Comparison of ENCODE assay signal across 19 cellular contexts in the genomic region with DNA sequence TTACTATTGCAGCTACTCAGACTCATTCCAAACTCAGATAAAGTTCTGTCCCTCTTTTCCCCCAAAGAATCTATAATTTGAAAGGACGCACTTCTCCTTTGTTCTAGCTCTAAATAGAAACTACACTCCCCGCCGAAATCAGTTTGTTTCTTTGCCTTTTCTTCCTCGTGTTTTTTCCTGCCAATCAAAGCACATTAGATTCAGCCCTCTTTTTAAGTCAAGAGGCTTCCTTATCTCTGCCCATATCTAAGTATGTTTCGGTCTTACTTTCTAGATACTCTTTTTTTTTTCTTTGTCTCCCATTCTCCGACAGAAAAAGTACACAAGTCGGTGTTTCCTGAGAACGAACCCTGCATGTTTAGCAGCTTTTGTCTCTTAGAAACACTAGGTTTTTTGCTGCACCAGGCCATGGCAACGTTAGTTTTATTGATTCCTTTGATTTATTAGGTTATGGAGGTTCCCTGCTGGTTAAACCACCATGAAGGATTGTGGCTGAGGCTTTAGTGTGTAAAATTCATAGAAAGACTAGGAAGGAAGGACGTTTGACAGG. TPM values are rescaled to one million over a fixed set of nuclear protein-coding genes. Genes with fewer than 3 reads are reported as not detected.
DNase-seq lines count a peak whose midpoint lies in the region; ATAC-seq and TF ChIP-seq lines count a peak whose summit lies in the region.
"Had no signal": no experiment of that assay in that cellular context is flagged by ENCODE, and none has a peak within 500 bp of the region (broad histone marks: within the 10 kb centered on the region; RNA-seq: fewer than 3 reads in every experiment).

No MANE protein-coding gene starts in this region.

- H3K27ac ChIP-seq in neural progenitor cell, result no peak overlapping the region
- H3K27ac ChIP-seq: hepatocyte had no signal

- H3K4me1 Mint-ChIP-seq in activated CD4-positive, alpha-beta T cell treated with anti-CD3 and anti-CD28 coated beads for 36 hours, result peaks cover 20% of the 10 kb centered on the region
- peaks cover 10% of the 10 kb centered on the region for H3K4me1 Mint-ChIP-seq in activated CD8-positive, alpha-beta T cell treated with anti-CD3 and anti-CD28 coated beads for 36 hours (ENCODE audit: low read depth)
- H3K4me1 Mint-ChIP-seq in neural progenitor cell, result no peaks in the 10 kb centered on the region

- H3K4me2 ChIP-seq in neural progenitor cell, result no peak overlapping the region
- H3K4me2 ChIP-seq: hepatocyte had no signal

- no peaks in the 10 kb centered on the region for H4K20me1 ChIP-seq in neural progenitor cell (ENCODE audit: low read depth)

- no peak overlapping the region for H3K9ac ChIP-seq in neural progenitor cell

- H3K9me3 Mint-ChIP-seq in activated CD4-positive, alpha-beta T cell treated with anti-CD3 and anti-CD28 coated beads for 36 hours (ENCODE audit: low read depth), result peaks cover 2% of the 10 kb centered on the region
- H3K9me3 Mint-ChIP-seq in activated CD8-positive, alpha-beta T cell treated with anti-CD3 and anti-CD28 coated beads for 36 hours, result peaks cover 3% of the 10 kb centered on the region
- H3K9me3 Mint-ChIP-seq in neural progenitor cell, result no peaks in the 10 kb centered on the region

- H3K9me3 ChIP-seq in neural progenitor cell (ENCODE audit: low read depth), result no peaks in the 10 kb centered on the region

- H3K27me3 Mint-ChIP-seq in activated CD4-positive, alpha-beta T cell treated with anti-CD3 and anti-CD28 coated beads for 36 hours, result no peaks in the 10 kb centered on the region
- H3K27me3 Mint-ChIP-seq in activated CD8-positive, alpha-beta T cell treated with anti-CD3 and anti-CD28 coated beads for 36 hours, result no peaks in the 10 kb centered on the region
- peaks cover 2% of the 10 kb centered on the region for H3K27me3 Mint-ChIP-seq in neural progenitor cell (ENCODE audit: insufficient read depth, low read depth)
- H3K27me3 Mint-ChIP-seq: stimulated activated naive CD8-positive, alpha-beta T cell treated with anti-CD3 and anti-CD28 coated beads, Interleukin-15, Interleukin-2, amounts not matched to agents 100 ng/mL and 50 ng/mL, for 24 hours had no signal

- H3K4me3 ChIP-seq in neural progenitor cell, result no peak overlapping the region
- H3K4me3 ChIP-seq: hepatocyte had no signal

- TF ChIP-seq CTCF in activated CD8-positive, alpha-beta T cell treated with anti-CD3 and anti-CD28 coated beads for 36 hours (IDR thresholded peaks at IDR 0.05), result no peak
- no peak for TF ChIP-seq CTCF in neural progenitor cell (IDR thresholded peaks at IDR 0.05)

- intact Hi-C loops in activated CD4-positive, alpha-beta T cell treated with anti-CD3 and anti-CD28 coated beads for 36 hours (cut with DNase I, micrococcal nuclease), result loop anchor here (1.0 to 10.0 kb wide), 9 partner anchors 8 to 320 kb away; a partner anchor contains a TSS
- intact Hi-C loops in activated CD8-positive, alpha-beta T cell treated with anti-CD3 and anti-CD28 coated beads for 36 hours (cut with micrococcal nuclease), result no loop called here

- no peaks in the 10 kb centered on the region for H3K36me3 ChIP-seq in neural progenitor cell

- CTCF ChIA-PET in activated CD4-positive, alpha-beta T cell treated with anti-CD3 and anti-CD28 coated beads for 36 hours (lab: Charles Lee), result interaction anchor here (0.5 to 1.7 kb wide), 14 partner anchors 11 to 228 kb away, joined by 3 to 14 read pairs (median 5); no protein-coding TSS in a partner anchor
- CTCF ChIA-PET in activated CD8-positive, alpha-beta T cell treated with anti-CD3 and anti-CD28 coated beads for 36 hours (lab: Charles Lee), result interaction anchor here (1.0 to 3.0 kb wide), 4 partner anchors 11 to 72 kb away, joined by 4 to 15 read pairs (median 6); a partner anchor contains a TSS

- ATAC-seq in activated CD4-positive, alpha-beta T cell treated with anti-CD3 and anti-CD28 coated beads for 36 hours, result peak; percentile 14
- ATAC-seq in HG02678 (IDR thresholded peaks at IDR 0.05; ENCODE audit: unreplicated experiment), result peak; percentile 26
- peak; percentile 9 for ATAC-seq in activated CD8-positive, alpha-beta T cell treated with anti-CD3 and anti-CD28 coated beads for 36 hours
- no peak for ATAC-seq in HG03442 (IDR thresholded peaks at IDR 0.05; ENCODE audit: unreplicated experiment)

- H3K36me3 Mint-ChIP-seq in activated CD4-positive, alpha-beta T cell treated with anti-CD3 and anti-CD28 coated beads for 36 hours (ENCODE audit: low read depth), result peaks cover 10% of the 10 kb centered on the region
- H3K36me3 Mint-ChIP-seq in activated CD8-positive, alpha-beta T cell treated with anti-CD3 and anti-CD28 coated beads for 36 hours (ENCODE audit: low read depth), result peaks cover 10% of the 10 kb centered on the region
- no peaks in the 10 kb centered on the region for H3K36me3 Mint-ChIP-seq in neural progenitor cell

- POLR2A ChIA-PET in activated CD4-positive, alpha-beta T cell treated with anti-CD3 and anti-CD28 coated beads for 36 hours (lab: Charles Lee), result interaction anchor here (0.7 to 3.1 kb wide), 9 partner anchors 11 to 73 kb away, joined by 3 to 19 read pairs (median 9); a partner anchor contains a TSS
- POLR2A ChIA-PET in activated CD8-positive, alpha-beta T cell treated with anti-CD3 and anti-CD28 coated beads for 36 hours (lab: Charles Lee), result interaction anchor here (0.6 to 3.7 kb wide), 9 partner anchors 12 to 234 kb away, joined by 3 to 33 read pairs (median 5); a partner anchor contains a TSS

- no peaks in the 10 kb centered on the region for H3K79me2 ChIP-seq in neural progenitor cell (ENCODE audit: low read depth)
- H3K79me2 ChIP-seq: hepatocyte had no signal

- no peak overlapping the region for H3K27ac Mint-ChIP-seq in activated CD4-positive, alpha-beta T cell treated with anti-CD3 and anti-CD28 coated beads for 36 hours
- no peak overlapping the region for H3K27ac Mint-ChIP-seq in activated CD8-positive, alpha-beta T cell treated with anti-CD3 and anti-CD28 coated beads for 36 hours
- no peak overlapping the region for H3K27ac Mint-ChIP-seq in neural progenitor cell

- no peaks in the 10 kb centered on the region for H3K27me3 ChIP-seq in neural progenitor cell
- H3K27me3 ChIP-seq: hepatocyte had no signal

- peak overlapping the region; percentile 8 for H2AFZ ChIP-seq in neural progenitor cell (replicated peaks)
- H2AFZ ChIP-seq: hepatocyte had no signal

- H3K4me3 Mint-ChIP-seq in activated CD4-positive, alpha-beta T cell treated with anti-CD3 and anti-CD28 coated beads for 36 hours, result no peak overlapping the region
- H3K4me3 Mint-ChIP-seq in activated CD8-positive, alpha-beta T cell treated with anti-CD3 and anti-CD28 coated beads for 36 hours, result no peak overlapping the region
- H3K4me3 Mint-ChIP-seq in neural progenitor cell, result no peak overlapping the region

- H3K4me1 ChIP-seq in neural progenitor cell, result peaks cover 7% of the 10 kb centered on the region

- peak; percentile 22 for DNase-seq in activated CD4-positive, alpha-beta T cell treated with anti-CD3 and anti-CD28 coated beads for 36 hours
- DNase-seq in activated CD4-positive, alpha-beta T cell treated with anti-CD3 and anti-CD28 coated beads for 48 hours, result no peak
- no peak for DNase-seq in activated CD8-positive, alpha-beta T cell treated with anti-CD3 and anti-CD28 coated beads for 36 hours
- DNase-seq in neural progenitor cell (ENCODE audit: low spot score) (no peak), NCI-H2227 treated with DMSO at 0.1 percent for 48 hours (lab: John Stamatoyannopoulos, UW) (no peak), mesenteric fat pad (ENCODE audit: low spot score) (no peak)
- DNase-seq: 8988T; activated CD4-positive, alpha-beta T cell treated with anti-CD3 and anti-CD28 coated beads, Interleukin-2, amount 50 U/mL, for 4 hours; C1 segment of cervical spinal cord; dermis blood vessel endothelial cell; IMR-90; NCI-H1048; NK-92 treated with Interleukin-12 subunit alpha and Interleukin-12 subunit beta, amount 100 ng/mL, for 24 hours; posterior cingulate gyrus; T1000 had no signal

- no peaks in the 10 kb centered on the region for H3F3A ChIP-seq in neural progenitor cell (ENCODE audit: low read depth)

RNA-seq across cellular contexts. Expression of a gene that starts 9.5 kb away (rescaled TPM):
- 10 to 100 TPM; 53.3 to 56.9 TPM for total RNA-seq in activated CD4-positive, alpha-beta T cell treated with anti-CD3 and anti-CD28 coated beads for 36 hours
- 10 to 100 TPM; 41.5 to 41.7 TPM for total RNA-seq in activated CD8-positive, alpha-beta T cell treated with anti-CD3 and anti-CD28 coated beads for 36 hours
- total RNA-seq in neural progenitor cell (ENCODE audit: low replicate concordance), result 0.06 TPM in 1 of 2 replicates, not detected in the other
- total RNA-seq in mesenteric fat pad, result 1.4 TPM

Comparison
In these comparisons a context has a peak if more than half of its experiments do, and no peak if none do; other contexts are left out.
1. RNA of a gene that starts 9.5 kb away (total RNA-seq): 53.3 to 56.9 TPM in activated CD4-positive, alpha-beta T cell treated with anti-CD3 and anti-CD28 coated beads for 36 hours and 41.5 to 41.7 TPM in activated CD8-positive, alpha-beta T cell treated with anti-CD3 and anti-CD28 coated beads for 36 hours; 1.4 TPM in mesenteric fat pad (single experiment) and 0.06 TPM in neural progenitor cell; every median in the first group is over 10 times any median in the second.